Comparison of ENCODE assay signal across 2 cellular contexts in the genomic region with DNA sequence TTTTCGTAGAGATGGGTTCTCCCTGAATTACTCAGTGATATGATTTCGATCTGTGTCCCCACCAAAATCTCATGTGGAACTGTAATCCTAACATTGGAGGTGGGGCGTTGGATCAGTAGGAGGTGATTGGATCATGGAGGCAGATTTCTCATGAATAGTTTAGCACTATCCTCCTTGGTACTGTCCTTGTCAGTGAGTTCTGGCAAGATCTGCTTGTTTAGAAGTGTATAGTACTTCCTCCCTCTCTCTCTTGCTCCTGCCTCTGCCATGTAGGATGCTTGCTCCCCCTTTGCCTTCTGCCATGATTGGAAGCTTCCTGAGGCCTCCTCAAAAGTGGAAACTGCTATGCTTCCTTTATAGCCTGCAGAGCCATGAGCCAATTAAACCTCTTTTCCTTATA.
A peak's percentile ranks its signal among the peaks of the same experiment; 100 is the strongest.
TF ChIP-seq lines count a peak whose summit lies in the region.

No MANE protein-coding gene starts in this region.

TF ChIP-seq in IMR-90, 13 proteins besides CTCF, POLR2A, EP300 and RAD21:
- TF ChIP-seq RCOR1 (IDR thresholded peaks at IDR 0.05; ENCODE audit: insufficient replicate concordance, low read length): no peak
- TF ChIP-seq CHD1 (IDR thresholded peaks at IDR 0.05; ENCODE audit: low read depth, low read length): no peak
- no peak for TF ChIP-seq BHLHE40 (IDR thresholded peaks at IDR 0.05; ENCODE audit: low read depth, low read length)
- no peak for TF ChIP-seq MXI1 (IDR thresholded peaks at IDR 0.05; ENCODE audit: borderline replicate concordance, low read depth, low read length)

TF ChIP-seq in K562, 482 proteins besides CTCF, POLR2A, EP300 and RAD21:
- no peak for TF ChIP-seq ZNF121 (CRISPR knock-in tag; conservative IDR thresholded peaks at IDR 0.05)
- TF ChIP-seq, protein P1, sequence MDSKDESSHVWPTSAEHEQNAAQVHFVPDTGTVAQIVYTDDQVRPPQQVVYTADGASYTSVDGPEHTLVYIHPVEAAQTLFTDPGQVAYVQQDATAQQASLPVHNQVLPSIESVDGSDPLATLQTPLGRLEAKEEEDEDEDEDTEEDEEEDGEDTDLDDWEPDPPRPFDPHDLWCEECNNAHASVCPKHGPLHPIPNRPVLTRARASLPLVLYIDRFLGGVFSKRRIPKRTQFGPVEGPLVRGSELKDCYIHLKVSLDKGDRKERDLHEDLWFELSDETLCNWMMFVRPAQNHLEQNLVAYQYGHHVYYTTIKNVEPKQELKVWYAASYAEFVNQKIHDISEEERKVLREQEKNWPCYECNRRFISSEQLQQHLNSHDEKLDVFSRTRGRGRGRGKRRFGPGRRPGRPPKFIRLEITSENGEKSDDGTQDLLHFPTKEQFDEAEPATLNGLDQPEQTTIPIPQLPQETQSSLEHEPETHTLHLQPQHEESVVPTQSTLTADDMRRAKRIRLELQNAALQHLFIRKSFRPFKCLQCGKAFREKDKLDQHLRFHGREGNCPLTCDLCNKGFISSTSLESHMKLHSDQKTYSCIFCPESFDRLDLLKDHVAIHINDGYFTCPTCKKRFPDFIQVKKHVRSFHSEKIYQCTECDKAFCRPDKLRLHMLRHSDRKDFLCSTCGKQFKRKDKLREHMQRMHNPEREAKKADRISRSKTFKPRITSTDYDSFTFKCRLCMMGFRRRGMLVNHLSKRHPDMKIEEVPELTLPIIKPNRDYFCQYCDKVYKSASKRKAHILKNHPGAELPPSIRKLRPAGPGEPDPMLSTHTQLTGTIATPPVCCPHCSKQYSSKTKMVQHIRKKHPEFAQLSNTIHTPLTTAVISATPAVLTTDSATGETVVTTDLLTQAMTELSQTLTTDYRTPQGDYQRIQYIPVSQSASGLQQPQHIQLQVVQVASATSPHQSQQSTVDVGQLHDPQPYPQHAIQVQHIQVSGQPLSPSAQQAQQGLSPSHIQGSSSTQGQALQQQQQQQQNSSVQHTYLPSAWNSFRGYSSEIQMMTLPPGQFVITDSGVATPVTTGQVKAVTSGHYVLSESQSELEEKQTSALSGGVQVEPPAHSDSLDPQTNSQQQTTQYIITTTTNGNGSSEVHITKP (IDR thresholded peaks at IDR 0.05; ENCODE audit: partially characterized antibody): peak; percentile 62
- TF ChIP-seq ZNF146 (CRISPR knock-in tag; IDR thresholded peaks at IDR 0.05; ENCODE audit: unreplicated experiment): peak; percentile 47
